In the genomic region with DNA sequence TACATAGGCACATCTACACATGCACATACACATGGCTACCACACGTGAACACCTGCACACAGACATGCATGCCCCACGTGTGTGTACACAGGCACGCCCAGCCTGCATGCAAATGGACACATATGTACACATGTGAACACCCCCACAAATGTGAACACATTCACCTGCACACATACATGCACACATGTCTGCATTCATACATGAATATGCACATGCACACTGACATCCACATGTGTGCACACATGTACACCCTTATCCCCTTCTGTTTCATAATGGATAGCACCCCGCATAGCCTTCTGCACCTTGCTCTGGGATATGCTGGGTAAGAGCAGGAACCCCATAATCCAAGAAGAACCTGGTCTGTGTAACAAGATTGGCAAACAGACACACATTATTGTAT, we compare ENCODE assay signal across 1 cellular context.
TF ChIP-seq lines count a peak whose summit lies in the region.

No MANE protein-coding gene starts in this region.

TF ChIP-seq in WTC11, 78 proteins besides CTCF, POLR2A, EP300 and RAD21 (continued from another document):
- TF ChIP-seq, protein P1, sequence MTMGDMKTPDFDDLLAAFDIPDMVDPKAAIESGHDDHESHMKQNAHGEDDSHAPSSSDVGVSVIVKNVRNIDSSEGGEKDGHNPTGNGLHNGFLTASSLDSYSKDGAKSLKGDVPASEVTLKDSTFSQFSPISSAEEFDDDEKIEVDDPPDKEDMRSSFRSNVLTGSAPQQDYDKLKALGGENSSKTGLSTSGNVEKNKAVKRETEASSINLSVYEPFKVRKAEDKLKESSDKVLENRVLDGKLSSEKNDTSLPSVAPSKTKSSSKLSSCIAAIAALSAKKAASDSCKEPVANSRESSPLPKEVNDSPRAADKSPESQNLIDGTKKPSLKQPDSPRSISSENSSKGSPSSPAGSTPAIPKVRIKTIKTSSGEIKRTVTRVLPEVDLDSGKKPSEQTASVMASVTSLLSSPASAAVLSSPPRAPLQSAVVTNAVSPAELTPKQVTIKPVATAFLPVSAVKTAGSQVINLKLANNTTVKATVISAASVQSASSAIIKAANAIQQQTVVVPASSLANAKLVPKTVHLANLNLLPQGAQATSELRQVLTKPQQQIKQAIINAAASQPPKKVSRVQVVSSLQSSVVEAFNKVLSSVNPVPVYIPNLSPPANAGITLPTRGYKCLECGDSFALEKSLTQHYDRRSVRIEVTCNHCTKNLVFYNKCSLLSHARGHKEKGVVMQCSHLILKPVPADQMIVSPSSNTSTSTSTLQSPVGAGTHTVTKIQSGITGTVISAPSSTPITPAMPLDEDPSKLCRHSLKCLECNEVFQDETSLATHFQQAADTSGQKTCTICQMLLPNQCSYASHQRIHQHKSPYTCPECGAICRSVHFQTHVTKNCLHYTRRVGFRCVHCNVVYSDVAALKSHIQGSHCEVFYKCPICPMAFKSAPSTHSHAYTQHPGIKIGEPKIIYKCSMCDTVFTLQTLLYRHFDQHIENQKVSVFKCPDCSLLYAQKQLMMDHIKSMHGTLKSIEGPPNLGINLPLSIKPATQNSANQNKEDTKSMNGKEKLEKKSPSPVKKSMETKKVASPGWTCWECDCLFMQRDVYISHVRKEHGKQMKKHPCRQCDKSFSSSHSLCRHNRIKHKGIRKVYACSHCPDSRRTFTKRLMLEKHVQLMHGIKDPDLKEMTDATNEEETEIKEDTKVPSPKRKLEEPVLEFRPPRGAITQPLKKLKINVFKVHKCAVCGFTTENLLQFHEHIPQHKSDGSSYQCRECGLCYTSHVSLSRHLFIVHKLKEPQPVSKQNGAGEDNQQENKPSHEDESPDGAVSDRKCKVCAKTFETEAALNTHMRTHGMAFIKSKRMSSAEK (CRISPR knock-in tag; IDR thresholded peaks at IDR 0.05; ENCODE audit: borderline replicate concordance): no peak
- TF ChIP-seq, protein P2, sequence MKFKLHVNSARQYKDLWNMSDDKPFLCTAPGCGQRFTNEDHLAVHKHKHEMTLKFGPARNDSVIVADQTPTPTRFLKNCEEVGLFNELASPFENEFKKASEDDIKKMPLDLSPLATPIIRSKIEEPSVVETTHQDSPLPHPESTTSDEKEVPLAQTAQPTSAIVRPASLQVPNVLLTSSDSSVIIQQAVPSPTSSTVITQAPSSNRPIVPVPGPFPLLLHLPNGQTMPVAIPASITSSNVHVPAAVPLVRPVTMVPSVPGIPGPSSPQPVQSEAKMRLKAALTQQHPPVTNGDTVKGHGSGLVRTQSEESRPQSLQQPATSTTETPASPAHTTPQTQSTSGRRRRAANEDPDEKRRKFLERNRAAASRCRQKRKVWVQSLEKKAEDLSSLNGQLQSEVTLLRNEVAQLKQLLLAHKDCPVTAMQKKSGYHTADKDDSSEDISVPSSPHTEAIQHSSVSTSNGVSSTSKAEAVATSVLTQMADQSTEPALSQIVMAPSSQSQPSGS (CRISPR knock-in tag; IDR thresholded peaks at IDR 0.05; ENCODE audit: borderline replicate concordance, low read depth): no peak
- TF ChIP-seq ZNF317 (CRISPR knock-in tag; IDR thresholded peaks at IDR 0.05; ENCODE audit: borderline replicate concordance, low read depth): no peak
- TF ChIP-seq, protein P3, sequence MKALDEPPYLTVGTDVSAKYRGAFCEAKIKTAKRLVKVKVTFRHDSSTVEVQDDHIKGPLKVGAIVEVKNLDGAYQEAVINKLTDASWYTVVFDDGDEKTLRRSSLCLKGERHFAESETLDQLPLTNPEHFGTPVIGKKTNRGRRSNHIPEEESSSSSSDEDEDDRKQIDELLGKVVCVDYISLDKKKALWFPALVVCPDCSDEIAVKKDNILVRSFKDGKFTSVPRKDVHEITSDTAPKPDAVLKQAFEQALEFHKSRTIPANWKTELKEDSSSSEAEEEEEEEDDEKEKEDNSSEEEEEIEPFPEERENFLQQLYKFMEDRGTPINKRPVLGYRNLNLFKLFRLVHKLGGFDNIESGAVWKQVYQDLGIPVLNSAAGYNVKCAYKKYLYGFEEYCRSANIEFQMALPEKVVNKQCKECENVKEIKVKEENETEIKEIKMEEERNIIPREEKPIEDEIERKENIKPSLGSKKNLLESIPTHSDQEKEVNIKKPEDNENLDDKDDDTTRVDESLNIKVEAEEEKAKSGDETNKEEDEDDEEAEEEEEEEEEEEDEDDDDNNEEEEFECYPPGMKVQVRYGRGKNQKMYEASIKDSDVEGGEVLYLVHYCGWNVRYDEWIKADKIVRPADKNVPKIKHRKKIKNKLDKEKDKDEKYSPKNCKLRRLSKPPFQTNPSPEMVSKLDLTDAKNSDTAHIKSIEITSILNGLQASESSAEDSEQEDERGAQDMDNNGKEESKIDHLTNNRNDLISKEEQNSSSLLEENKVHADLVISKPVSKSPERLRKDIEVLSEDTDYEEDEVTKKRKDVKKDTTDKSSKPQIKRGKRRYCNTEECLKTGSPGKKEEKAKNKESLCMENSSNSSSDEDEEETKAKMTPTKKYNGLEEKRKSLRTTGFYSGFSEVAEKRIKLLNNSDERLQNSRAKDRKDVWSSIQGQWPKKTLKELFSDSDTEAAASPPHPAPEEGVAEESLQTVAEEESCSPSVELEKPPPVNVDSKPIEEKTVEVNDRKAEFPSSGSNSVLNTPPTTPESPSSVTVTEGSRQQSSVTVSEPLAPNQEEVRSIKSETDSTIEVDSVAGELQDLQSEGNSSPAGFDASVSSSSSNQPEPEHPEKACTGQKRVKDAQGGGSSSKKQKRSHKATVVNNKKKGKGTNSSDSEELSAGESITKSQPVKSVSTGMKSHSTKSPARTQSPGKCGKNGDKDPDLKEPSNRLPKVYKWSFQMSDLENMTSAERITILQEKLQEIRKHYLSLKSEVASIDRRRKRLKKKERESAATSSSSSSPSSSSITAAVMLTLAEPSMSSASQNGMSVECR (CRISPR knock-in tag; IDR thresholded peaks at IDR 0.05; ENCODE audit: borderline replicate concordance): no peak
- no peak for TF ChIP-seq TEAD4 (CRISPR knock-in tag; IDR thresholded peaks at IDR 0.05)
- TF ChIP-seq, protein P4, sequence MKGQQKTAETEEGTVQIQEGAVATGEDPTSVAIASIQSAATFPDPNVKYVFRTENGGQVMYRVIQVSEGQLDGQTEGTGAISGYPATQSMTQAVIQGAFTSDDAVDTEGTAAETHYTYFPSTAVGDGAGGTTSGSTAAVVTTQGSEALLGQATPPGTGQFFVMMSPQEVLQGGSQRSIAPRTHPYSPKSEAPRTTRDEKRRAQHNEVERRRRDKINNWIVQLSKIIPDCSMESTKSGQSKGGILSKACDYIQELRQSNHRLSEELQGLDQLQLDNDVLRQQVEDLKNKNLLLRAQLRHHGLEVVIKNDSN (CRISPR knock-in tag; IDR thresholded peaks at IDR 0.05): no peak
- TF ChIP-seq, protein P5, sequence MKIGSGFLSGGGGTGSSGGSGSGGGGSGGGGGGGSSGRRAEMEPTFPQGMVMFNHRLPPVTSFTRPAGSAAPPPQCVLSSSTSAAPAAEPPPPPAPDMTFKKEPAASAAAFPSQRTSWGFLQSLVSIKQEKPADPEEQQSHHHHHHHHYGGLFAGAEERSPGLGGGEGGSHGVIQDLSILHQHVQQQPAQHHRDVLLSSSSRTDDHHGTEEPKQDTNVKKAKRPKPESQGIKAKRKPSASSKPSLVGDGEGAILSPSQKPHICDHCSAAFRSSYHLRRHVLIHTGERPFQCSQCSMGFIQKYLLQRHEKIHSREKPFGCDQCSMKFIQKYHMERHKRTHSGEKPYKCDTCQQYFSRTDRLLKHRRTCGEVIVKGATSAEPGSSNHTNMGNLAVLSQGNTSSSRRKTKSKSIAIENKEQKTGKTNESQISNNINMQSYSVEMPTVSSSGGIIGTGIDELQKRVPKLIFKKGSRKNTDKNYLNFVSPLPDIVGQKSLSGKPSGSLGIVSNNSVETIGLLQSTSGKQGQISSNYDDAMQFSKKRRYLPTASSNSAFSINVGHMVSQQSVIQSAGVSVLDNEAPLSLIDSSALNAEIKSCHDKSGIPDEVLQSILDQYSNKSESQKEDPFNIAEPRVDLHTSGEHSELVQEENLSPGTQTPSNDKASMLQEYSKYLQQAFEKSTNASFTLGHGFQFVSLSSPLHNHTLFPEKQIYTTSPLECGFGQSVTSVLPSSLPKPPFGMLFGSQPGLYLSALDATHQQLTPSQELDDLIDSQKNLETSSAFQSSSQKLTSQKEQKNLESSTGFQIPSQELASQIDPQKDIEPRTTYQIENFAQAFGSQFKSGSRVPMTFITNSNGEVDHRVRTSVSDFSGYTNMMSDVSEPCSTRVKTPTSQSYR (CRISPR knock-in tag; IDR thresholded peaks at IDR 0.05): no peak
